Comparison of ENCODE assay signal across 32 cellular contexts in the genomic region with DNA sequence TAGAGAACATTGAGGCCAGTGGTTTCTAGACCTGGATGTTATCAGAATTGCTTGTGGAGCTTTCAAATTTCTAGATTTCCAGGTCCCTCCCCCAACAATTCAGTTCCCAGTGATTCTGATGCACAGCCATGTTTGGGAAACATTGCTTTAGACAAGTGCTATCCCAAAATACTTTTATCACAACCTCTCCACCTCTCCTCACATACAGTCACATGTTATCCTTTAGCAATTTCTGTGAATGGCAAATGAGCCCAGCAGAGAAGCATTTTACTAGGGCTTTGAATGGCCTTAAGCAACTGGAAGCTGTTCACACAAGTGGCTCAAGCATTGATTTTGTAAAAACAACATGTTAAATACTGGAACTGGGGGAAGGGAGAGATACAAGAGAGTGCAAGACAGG. TPM values are rescaled to one million over a fixed set of nuclear protein-coding genes. Genes with fewer than 3 reads are reported as not detected.
"Had no signal": no experiment of that assay in that cellular context is flagged by ENCODE, and none has a peak within 500 bp of the region (broad histone marks: within the 10 kb centered on the region; RNA-seq: fewer than 3 reads in every experiment).

No MANE protein-coding gene starts in this region.

- H3K36me3 Mint-ChIP-seq: mesothelial cell of epicardium; naive B cell; natural killer cell; neural progenitor cell; stimulated activated naive B cell treated with anti-CD40 and anti-IgM and Interleukin-4, amounts not matched to agents 10 μg/mL and 1 μg/mL and 100 μg/mL, for 72 hours had no signal

- H3K27me3 ChIP-seq: left lung, neural progenitor cell, neutrophil, testis, thyroid gland, transverse colon, upper lobe of left lung, vagina had no signal

- DNase-seq: hippocampal formation; kidney glomerular epithelial cell; left colon; left lung; mesendoderm; naive B cell; natural killer cell; nephron progenitor cell; occipital lobe; psoas muscle; stimulated activated CD4-positive, alpha-beta T cell treated with anti-CD3 and anti-CD28 coated beads, Interleukin-12 subunit alpha, Interleukin-12 subunit beta, amount 100 ng/mL, for 4 hours; stimulated activated CD4-positive, alpha-beta T cell treated with anti-CD3 and anti-CD28 coated beads, Interleukin-15, amount 100 ng/mL, for 24 hours; stimulated activated CD4-positive, alpha-beta T cell treated with anti-CD3 and anti-CD28 coated beads, Interleukin-2, amount 100 ng/mL, for 24 hours; stimulated activated CD4-positive, alpha-beta T cell treated with anti-CD3 and anti-CD28 coated beads, Interleukin-4, amount 100 ng/mL, for 1 hour; stimulated activated naive B cell treated with anti-CD40 and anti-IgM and Interleukin-4, amounts not matched to agents 10 μg/mL and 1 μg/mL and 100 μg/mL, for 72 hours; stimulated activated naive CD8-positive, alpha-beta T cell treated with anti-CD3 and anti-CD28 coated beads, Interleukin-15, Interleukin-2, amounts not matched to agents 100 U/mL and 50 U/mL, for 24 hours; stomach; testis; thyroid gland; transverse colon; upper lobe of left lung had no signal

- H3K36me3 ChIP-seq: left lung, neural progenitor cell, neutrophil, stomach, thyroid gland, transverse colon, upper lobe of left lung, vagina had no signal

- H3K27ac ChIP-seq: left lung, neural progenitor cell, neutrophil, parathyroid adenoma, psoas muscle, skin epidermis, stomach, testis, thyroid gland, transverse colon, upper lobe of left lung, vagina had no signal

- H3K9me3 Mint-ChIP-seq: mesothelial cell of epicardium, nephron progenitor cell had no signal

- H2AFZ ChIP-seq: neural progenitor cell, parathyroid adenoma had no signal

- FAIRE-seq: keratinocyte had no signal

- H3K27me3 Mint-ChIP-seq: naive B cell; stimulated activated naive B cell treated with anti-CD40 and anti-IgM and Interleukin-4, amounts not matched to agents 10 μg/mL and 1 μg/mL and 100 μg/mL, for 72 hours had no signal

- H3K9me3 ChIP-seq: left lung, neutrophil, psoas muscle, testis, thyroid gland, transverse colon, upper lobe of left lung, vagina had no signal

- H3K4me3 ChIP-seq: left lung, lung, neural progenitor cell, psoas muscle, skin epidermis, stomach, testis, thyroid gland, transverse colon, upper lobe of left lung, vagina had no signal

- H3K4me3 Mint-ChIP-seq: mesothelial cell of epicardium; naive B cell; natural killer cell; nephron progenitor cell; neural progenitor cell; stimulated activated naive B cell treated with anti-CD40 and anti-IgM and Interleukin-4, amounts not matched to agents 10 μg/mL and 1 μg/mL and 100 μg/mL, for 72 hours had no signal

- H3K79me2 ChIP-seq: parathyroid adenoma had no signal

- H3K27ac Mint-ChIP-seq: mesothelial cell of epicardium; naive B cell; natural killer cell; nephron progenitor cell; neural progenitor cell; stimulated activated naive B cell treated with anti-CD40 and anti-IgM and Interleukin-4, amounts not matched to agents 10 μg/mL and 1 μg/mL and 100 μg/mL, for 72 hours had no signal

- H3K4me1 Mint-ChIP-seq: mesothelial cell of epicardium; naive B cell; natural killer cell; stimulated activated naive B cell treated with anti-CD40 and anti-IgM and Interleukin-4, amounts not matched to agents 10 μg/mL and 1 μg/mL and 100 μg/mL, for 72 hours had no signal

- H3K4me2 ChIP-seq: neural progenitor cell had no signal

- H3K4me1 ChIP-seq: left lung, parathyroid adenoma, psoas muscle, stomach, testis, thyroid gland, transverse colon, upper lobe of left lung, vagina had no signal

- ATAC-seq: left colon; left lung; natural killer cell; psoas muscle; sciatic nerve; stimulated activated naive B cell treated with anti-CD40 and anti-IgM and Interleukin-4, amounts not matched to agents 10 μg/mL and 1 μg/mL and 100 μg/mL, for 72 hours; stimulated activated naive CD8-positive, alpha-beta T cell treated with anti-CD3 and anti-CD28 coated beads, Interleukin-15, Interleukin-2, amounts not matched to agents 100 U/mL and 50 U/mL, for 24 hours had no signal

- H3K9ac ChIP-seq: neural progenitor cell, parathyroid adenoma had no signal

RNA-seq across cellular contexts. Expression of a gene that starts 29.7 kb away (rescaled TPM):
- total RNA-seq: left lung, mononuclear cell, natural killer cell, osteocyte, psoas muscle, sciatic nerve, thyroid gland, transverse colon, upper lobe of left lung, vagina had no signal
- polyA plus RNA-seq: keratinocyte had no signal
